1 cellular context compared by ENCODE assay signal in genomic region chr3:134810052-134810435, GRCh38.
TF ChIP-seq lines count a peak whose summit lies in the region.

No MANE protein-coding gene starts in this region.

TF ChIP-seq in WTC11, 78 proteins besides CTCF, POLR2A, EP300 and RAD21 (continued from another document):
- TF ChIP-seq, protein P1, sequence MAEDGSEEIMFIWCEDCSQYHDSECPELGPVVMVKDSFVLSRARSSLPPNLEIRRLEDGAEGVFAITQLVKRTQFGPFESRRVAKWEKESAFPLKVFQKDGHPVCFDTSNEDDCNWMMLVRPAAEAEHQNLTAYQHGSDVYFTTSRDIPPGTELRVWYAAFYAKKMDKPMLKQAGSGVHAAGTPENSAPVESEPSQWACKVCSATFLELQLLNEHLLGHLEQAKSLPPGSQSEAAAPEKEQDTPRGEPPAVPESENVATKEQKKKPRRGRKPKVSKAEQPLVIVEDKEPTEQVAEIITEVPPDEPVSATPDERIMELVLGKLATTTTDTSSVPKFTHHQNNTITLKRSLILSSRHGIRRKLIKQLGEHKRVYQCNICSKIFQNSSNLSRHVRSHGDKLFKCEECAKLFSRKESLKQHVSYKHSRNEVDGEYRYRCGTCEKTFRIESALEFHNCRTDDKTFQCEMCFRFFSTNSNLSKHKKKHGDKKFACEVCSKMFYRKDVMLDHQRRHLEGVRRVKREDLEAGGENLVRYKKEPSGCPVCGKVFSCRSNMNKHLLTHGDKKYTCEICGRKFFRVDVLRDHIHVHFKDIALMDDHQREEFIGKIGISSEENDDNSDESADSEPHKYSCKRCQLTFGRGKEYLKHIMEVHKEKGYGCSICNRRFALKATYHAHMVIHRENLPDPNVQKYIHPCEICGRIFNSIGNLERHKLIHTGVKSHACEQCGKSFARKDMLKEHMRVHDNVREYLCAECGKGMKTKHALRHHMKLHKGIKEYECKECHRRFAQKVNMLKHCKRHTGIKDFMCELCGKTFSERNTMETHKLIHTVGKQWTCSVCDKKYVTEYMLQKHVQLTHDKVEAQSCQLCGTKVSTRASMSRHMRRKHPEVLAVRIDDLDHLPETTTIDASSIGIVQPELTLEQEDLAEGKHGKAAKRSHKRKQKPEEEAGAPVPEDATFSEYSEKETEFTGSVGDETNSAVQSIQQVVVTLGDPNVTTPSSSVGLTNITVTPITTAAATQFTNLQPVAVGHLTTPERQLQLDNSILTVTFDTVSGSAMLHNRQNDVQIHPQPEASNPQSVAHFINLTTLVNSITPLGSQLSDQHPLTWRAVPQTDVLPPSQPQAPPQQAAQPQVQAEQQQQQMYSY (CRISPR knock-in tag; IDR thresholded peaks at IDR 0.05), result no peak
- no peak for TF ChIP-seq FOXJ3 (CRISPR knock-in tag; IDR thresholded peaks at IDR 0.05; ENCODE audit: borderline replicate concordance)
- no peak for TF ChIP-seq SP1 (CRISPR knock-in tag; conservative IDR thresholded peaks at IDR 0.05)
- TF ChIP-seq ATF1 (CRISPR knock-in tag; IDR thresholded peaks at IDR 0.05), result no peak
- no peak for TF ChIP-seq ZBTB43 (CRISPR knock-in tag; IDR thresholded peaks at IDR 0.05)
- TF ChIP-seq MAX (CRISPR knock-in tag; IDR thresholded peaks at IDR 0.05), result no peak
- TF ChIP-seq ARID4B (CRISPR knock-in tag; IDR thresholded peaks at IDR 0.05; ENCODE audit: borderline replicate concordance), result no peak
- no peak for TF ChIP-seq ZMAT4 (CRISPR knock-in tag; IDR thresholded peaks at IDR 0.05)
TF ChIP-seq in WTC11: peak in this region for 0.
